ENCODE assay signal across 9 cellular contexts in genomic region chr1:163315773-163316374, GRCh38. TPM values are rescaled to one million over a fixed set of nuclear protein-coding genes. Genes with fewer than 3 reads are reported as not detected.
DNase-seq lines count a peak whose midpoint lies in the region; ATAC-seq and TF ChIP-seq lines count a peak whose summit lies in the region.
"Had no signal": no experiment of that assay in that cellular context is flagged by ENCODE, and none has a peak within 500 bp of the region (broad histone marks: within the 10 kb centered on the region; RNA-seq: fewer than 3 reads in every experiment).

No MANE protein-coding gene starts in this region.

- H3K4me1 ChIP-seq in Caco-2, result peaks cover 4% of the 10 kb centered on the region; the same call in 1 of the 2 replicates
- H3K4me1 ChIP-seq in HEK293 (ENCODE audit: control insufficient read depth, insufficient read depth, low read length), result no peaks in the 10 kb centered on the region
- H3K4me1 ChIP-seq in Peyer's patch, result no peaks in the 10 kb centered on the region
- peaks cover 0 to 6% (median 4%) of the 10 kb centered on the region in 4 donors for H3K4me1 ChIP-seq in liver (ENCODE audit: control insufficient read depth in 4 of 4, insufficient read depth in 4 of 4, low read length in 3 of 4)
- peaks cover 0 to 9% (median 0%) of the 10 kb centered on the region in 4 donors for H3K4me1 ChIP-seq in tibial nerve

- H3K27ac Mint-ChIP-seq in Caco-2 (ENCODE audit: unreplicated experiment) (no peak overlapping the region), brain (no peak overlapping the region)
- H3K27ac Mint-ChIP-seq: T-helper 1 cell treated with Interleukin-12 subunit alpha and Interleukin-12 subunit beta and Interleukin-4 antibody, amounts not matched to agents 30 μg/mL and 1 μg/mL, for 36 hours had no signal

- POLR2A ChIA-PET in Caco-2 (lab: Charles Lee) (no interaction called here), HEK293 (lab: Yijun Ruan, JAX) (no interaction called here)

- ATAC-seq in GM19324 (IDR thresholded peaks at IDR 0.05; ENCODE audit: low FRiP score, unreplicated experiment) (no peak), GM18867 (IDR thresholded peaks at IDR 0.05; ENCODE audit: unreplicated experiment) (no peak)

- no peak overlapping the region for H3K4me3 ChIP-seq in Caco-2 (ENCODE audit: low read depth, low read length)
- no peak overlapping the region for H3K4me3 ChIP-seq in HEK293 (ENCODE audit: low read depth, low read length)
- no peak overlapping the region for H3K4me3 ChIP-seq in Peyer's patch
- no peak overlapping the region for H3K4me3 ChIP-seq in liver (ENCODE audit: low read depth in 1 of 3, low read length in 3 of 3)
- H3K4me3 ChIP-seq in tibial nerve, result no peak overlapping the region

- peak in 1 of 2 experiments; percentile 38 for DNase-seq in Caco-2
- peak in 2 of 3 donors; percentile 25 to 48 for DNase-seq in Peyer's patch
- DNase-seq in tibial nerve (ENCODE audit: low spot score in 2 of 2), result peak in 1 of 2 donors; percentile 52

- TF ChIP-seq RAD21 in liver (IDR thresholded peaks at IDR 0.05), result peak; percentile 87

- H3K27me3 Mint-ChIP-seq in Caco-2 (ENCODE audit: insufficient read depth, unreplicated experiment) (no peaks in the 10 kb centered on the region), brain (no peaks in the 10 kb centered on the region)

- H3K36me3 Mint-ChIP-seq in Caco-2 (ENCODE audit: insufficient read depth, unreplicated experiment), result no peaks in the 10 kb centered on the region
- no peaks in the 10 kb centered on the region for H3K36me3 Mint-ChIP-seq in brain

- BruUV-seq in Caco-2 (replicated peaks; lab: Mats Ljungman, UMichigan), result no TSS peak

- H3K36me3 ChIP-seq in Caco-2 (ENCODE audit: control insufficient read depth, insufficient read depth, low read length) (no peaks in the 10 kb centered on the region), HEK293 (ENCODE audit: control insufficient read depth in 2 of 2, insufficient read depth in 1 of 2, low read length in 2 of 2) (peaks cover 8 to 47% of the 10 kb centered on the region in 2 experiments; a peak in 2 of 3 replicates), Peyer's patch (peaks cover 0 to 10% (median 0%) of the 10 kb centered on the region in 3 donors), liver (ENCODE audit: control insufficient read depth in 4 of 4, insufficient read depth in 3 of 4, low read depth in 1 of 4, low read length in 3 of 4) (peaks cover 2 to 16% (median 5%) of the 10 kb centered on the region in 4 donors), tibial nerve (peaks cover 0 to 31% (median 0%) of the 10 kb centered on the region in 3 donors)

- no peak for TF ChIP-seq POLR2A in Peyer's patch (IDR thresholded peaks at IDR 0.05)
- no peak for TF ChIP-seq POLR2A in tibial nerve (IDR thresholded peaks at IDR 0.05)

- H3K4me1 Mint-ChIP-seq in Caco-2 (ENCODE audit: low read depth, unreplicated experiment), result peaks cover 4% of the 10 kb centered on the region
- peaks cover 8% of the 10 kb centered on the region for H3K4me1 Mint-ChIP-seq in brain

- CTCF ChIA-PET in Caco-2 (lab: Charles Lee), result interaction anchor here (0.6 to 1.8 kb wide), 5 partner anchors 244 to 462 kb away, joined by 4 to 9 read pairs (median 6); partner anchors contain the start of gene RGS4
- CTCF ChIA-PET in HEK293 (lab: Yijun Ruan, JAX), result interaction anchor here (0.7 to 4.5 kb wide), 38 partner anchors 8 to 966 kb away, joined by 3 to 39 read pairs (median 4); partner anchors contain the start of gene RGS4

- H3K9ac ChIP-seq in liver (ENCODE audit: low read depth in 1 of 2, low read length in 2 of 2), result no peak overlapping the region

- no peaks in the 10 kb centered on the region for H3K9me3 Mint-ChIP-seq in Caco-2 (ENCODE audit: unreplicated experiment)
- no peaks in the 10 kb centered on the region for H3K9me3 Mint-ChIP-seq in brain
- H3K9me3 Mint-ChIP-seq: T-helper 1 cell treated with Interleukin-12 subunit alpha and Interleukin-12 subunit beta and Interleukin-4 antibody, amounts not matched to agents 30 μg/mL and 1 μg/mL, for 36 hours had no signal

- TF ChIP-seq CTCF in Caco-2 (IDR thresholded peaks at IDR 0.05; ENCODE audit: insufficient read depth in 1 of 2, low read depth in 1 of 2, low read length in 1 of 2, severe bottlenecking in 1 of 2, unreplicated experiment in 1 of 2), result peak; percentile 46 to 69
- no peak for TF ChIP-seq CTCF in HEK293 (tag by site-specific recombination; IDR thresholded peaks at IDR 0.05)
- TF ChIP-seq CTCF in Peyer's patch (IDR thresholded peaks at IDR 0.05), result peak; percentile 28 to 72 (median 66)
- peak; percentile 94 to 95 for TF ChIP-seq CTCF in brain (conservative IDR thresholded peaks at IDR 0.05)
- peak; percentile 62 for TF ChIP-seq CTCF in liver (IDR thresholded peaks at IDR 0.05; ENCODE audit: low read depth, low read length, missing input control)
- peak; percentile 57 to 71 (median 59) for TF ChIP-seq CTCF in tibial nerve (IDR thresholded peaks at IDR 0.05)

- intact Hi-C loops in Caco-2 (cut with micrococcal nuclease; ENCODE audit: unreplicated experiment), result loop anchor here (1.0 to 2.0 kb wide), 5 partner anchors 141 to 468 kb away; no protein-coding TSS in a partner anchor

- 59% methylated on average over 6 of the region's 6 CpGs for WGBS in liver
- WGBS in tibial nerve, 2 donors, result 44 to 52% methylated on average over 6 of the region's 6 CpGs

- H3K9me3 ChIP-seq in Caco-2 (no peaks in the 10 kb centered on the region), HEK293 (ENCODE audit: control insufficient read depth, insufficient read depth, low read depth, low read length) (no peaks in the 10 kb centered on the region), Peyer's patch (no peaks in the 10 kb centered on the region), liver (ENCODE audit: control insufficient read depth in 4 of 4, low read length in 3 of 4) (no peaks in the 10 kb centered on the region), tibial nerve (no peaks in the 10 kb centered on the region)

- TF ChIP-seq EP300 in tibial nerve (IDR thresholded peaks at IDR 0.05), result no peak

- no peak overlapping the region for H3K27ac ChIP-seq in HEK293 (ENCODE audit: extremely low read depth, low read depth, low read length)
- H3K27ac ChIP-seq in Peyer's patch, result no peak overlapping the region
- no peak overlapping the region for H3K27ac ChIP-seq in liver (ENCODE audit: low read depth in 1 of 2, low read length in 2 of 2)
- H3K27ac ChIP-seq in tibial nerve, result no peak overlapping the region

- H3K27me3 ChIP-seq in Caco-2 (replicated peaks; ENCODE audit: control insufficient read depth, insufficient read depth, low read length) (no peaks in the 10 kb centered on the region), Peyer's patch (no peaks in the 10 kb centered on the region), liver (ENCODE audit: control insufficient read depth in 4 of 4, insufficient read depth in 4 of 4, low read length in 3 of 4) (no peaks in the 10 kb centered on the region), tibial nerve (no peaks in the 10 kb centered on the region)

- no peak overlapping the region for H3K4me3 Mint-ChIP-seq in Caco-2 (ENCODE audit: unreplicated experiment)
- no peak overlapping the region for H3K4me3 Mint-ChIP-seq in brain
- H3K4me3 Mint-ChIP-seq: T-helper 1 cell treated with Interleukin-12 subunit alpha and Interleukin-12 subunit beta and Interleukin-4 antibody, amounts not matched to agents 30 μg/mL and 1 μg/mL, for 36 hours had no signal

TF ChIP-seq in HEK293, 187 proteins besides CTCF, POLR2A, EP300 and RAD21 (continues in another document):
- TF ChIP-seq ZNF639 (tag by site-specific recombination; IDR thresholded peaks at IDR 0.05), result no peak
- no peak for TF ChIP-seq ZNF114 (tag by site-specific recombination; IDR thresholded peaks at IDR 0.05)
- TF ChIP-seq OSR2 (tag by site-specific recombination; IDR thresholded peaks at IDR 0.05), result no peak
- peak; percentile 61 for TF ChIP-seq ZNF654 (tag by site-specific recombination; IDR thresholded peaks at IDR 0.05; ENCODE audit: low read depth)
- TF ChIP-seq ZNF768 (tag by site-specific recombination; IDR thresholded peaks at IDR 0.05), result no peak

TF ChIP-seq in liver, 16 proteins besides CTCF, POLR2A, EP300 and RAD21 (continues in another document):
- TF ChIP-seq EGR1 (IDR thresholded peaks at IDR 0.05; ENCODE audit: low read depth in 2 of 2) (no peak), FOXA1 (IDR thresholded peaks at IDR 0.05) (no peak), GABPA (IDR thresholded peaks at IDR 0.05 in 1 of 2, conservative IDR thresholded peaks at IDR 0.05 in 1 of 2) (no peak), HNF4G (IDR thresholded peaks at IDR 0.05) (no peak), REST (IDR thresholded peaks at IDR 0.05) (no peak), JUND (IDR thresholded peaks at IDR 0.05) (no peak), FOXA2 (IDR thresholded peaks at IDR 0.05) (no peak), MAX (IDR thresholded peaks at IDR 0.05) (no peak)

RNA-seq across cellular contexts. Expression of gene NUF2, which starts 5.9 kb away (rescaled TPM):
- total RNA-seq in Caco-2 (2022) (33.8 and 40.0 TPM in 2 replicates), Peyer's patch (10 to 100 TPM in 1 of 4 donors, 1 to 10 TPM in 3; 1.1 to 31.4 (median 3.9) TPM), liver (10 to 100 TPM in 1 of 2 donors, not detected in 1; 31.6 TPM), tibial nerve (1 to 10 TPM in 2 of 4 donors, not detected in 2; 2.0 to 2.1 TPM)
- polyA plus RNA-seq in brain (ENCODE audit: insufficient read depth, low read depth, low replicate concordance) (11.3 TPM), liver (1 to 10 TPM in 1 of 2 donors, under 1 TPM in 1; 0.80 to 1.0 TPM)
